9 cellular contexts compared by ENCODE assay signal in genomic region chr19:50719566-50719965, GRCh38. TPM values are rescaled to one million over a fixed set of nuclear protein-coding genes. Genes with fewer than 3 reads are reported as not detected.
A peak's percentile ranks its signal among the peaks of the same experiment; 100 is the strongest.
DNase-seq lines count a peak whose midpoint lies in the region; TF ChIP-seq lines count a peak whose summit lies in the region.
"Had no signal": no experiment of that assay in that cellular context is flagged by ENCODE, and none has a peak within 500 bp of the region (broad histone marks: within the 10 kb centered on the region; RNA-seq: fewer than 3 reads in every experiment).

Gene SHANK1, minus strand, starts transcription at chr19:50719802. Its CDS starts 2,883 bp downstream, at chr19:50716919.

- peak within 1 kb of the TSS; percentile 31 for H3K4me3 Mint-ChIP-seq in activated naive CD4-positive, alpha-beta T cell treated with anti-CD3 and anti-CD28 coated beads, Interleukin-2, amount 50 U/mL, for 24 hours

- H3K36me3 ChIP-seq in adipocyte (ENCODE audit: control insufficient read depth, insufficient read depth, low read length, severe bottlenecking): no peaks in the 10 kb centered on the region
- H3K36me3 ChIP-seq in tibial nerve: no peaks in the 10 kb centered on the region

- H3K27me3 ChIP-seq in adipocyte (replicated peaks; ENCODE audit: control insufficient read depth, insufficient read depth, low read length) (peaks cover 10% of the 10 kb centered on the region), tibial nerve (peaks cover 0 to 85% of the 10 kb centered on the region in 2 donors)

- no peak for DNase-seq in activated naive CD4-positive, alpha-beta T cell treated with Interleukin-2 at 50 U/mL for 16 hours
- DNase-seq in adipocyte (ENCODE audit: low read depth) (peak; percentile 49), left kidney (ENCODE audit: low read depth, low spot score) (peak; percentile 83), tibial nerve (ENCODE audit: low spot score in 2 of 2) (no peak), HUDEP-2 (lab: John Stamatoyannopoulos, UW; ENCODE audit: unreplicated experiment in 76 of 76) (no peak), DMS114 treated with DMSO at 0.1 percent for 48 hours (lab: John Stamatoyannopoulos, UW; ENCODE audit: unreplicated experiment) (no peak)
- DNase-seq in activated naive CD4-positive, alpha-beta T cell treated with anti-CD3 and anti-CD28 coated beads, Interleukin-2, amount 50 U/mL, for 16 hours: no peak
- DNase-seq: dermis blood vessel endothelial cell had no signal

- no peaks in the 10 kb centered on the region for H3K9me3 Mint-ChIP-seq in activated naive CD4-positive, alpha-beta T cell treated with anti-CD3 and anti-CD28 coated beads, Interleukin-2, amount 50 U/mL, for 24 hours

- H3K27ac Mint-ChIP-seq in activated naive CD4-positive, alpha-beta T cell treated with anti-CD3 and anti-CD28 coated beads, Interleukin-2, amount 50 U/mL, for 24 hours: no peak within 1 kb of the TSS

- H3K27me3 Mint-ChIP-seq in activated naive CD4-positive, alpha-beta T cell treated with anti-CD3 and anti-CD28 coated beads, Interleukin-2, amount 50 U/mL, for 24 hours: peaks cover 39% of the 10 kb centered on the region

- no peak within 1 kb of the TSS for H3K27ac ChIP-seq in tibial nerve

- TF ChIP-seq POLR2A in tibial nerve (IDR thresholded peaks at IDR 0.05): no peak

- H3K9me3 ChIP-seq in adipocyte (ENCODE audit: control insufficient read depth, low read length): no peaks in the 10 kb centered on the region
- H3K9me3 ChIP-seq in tibial nerve: no peaks in the 10 kb centered on the region

- H3K4me1 Mint-ChIP-seq in activated naive CD4-positive, alpha-beta T cell treated with anti-CD3 and anti-CD28 coated beads, Interleukin-2, amount 50 U/mL, for 24 hours: no peaks in the 10 kb centered on the region

- TF ChIP-seq EP300 in tibial nerve (IDR thresholded peaks at IDR 0.05): no peak

- WGBS in tibial nerve, 2 donors: 1 to 2% methylated on average over 21 to 29 of the region's 47 CpGs

- TF ChIP-seq CTCF in tibial nerve (IDR thresholded peaks at IDR 0.05): no peak

- no peaks in the 10 kb centered on the region for H3K36me3 Mint-ChIP-seq in activated naive CD4-positive, alpha-beta T cell treated with anti-CD3 and anti-CD28 coated beads, Interleukin-2, amount 50 U/mL, for 24 hours

- H3K9ac ChIP-seq in adipocyte (ENCODE audit: low read length): no peak within 1 kb of the TSS

- H3K4me3 ChIP-seq in adipocyte (ENCODE audit: low read length): no peak within 1 kb of the TSS
- peak within 1 kb of the TSS; percentile 2 to 51 (median 8) for H3K4me3 ChIP-seq in tibial nerve

- H3K4me1 ChIP-seq in adipocyte (ENCODE audit: control insufficient read depth, insufficient read depth, low read length) (peaks cover 19% of the 10 kb centered on the region), tibial nerve (peaks cover 0 to 40% (median 14%) of the 10 kb centered on the region in 4 donors)

RNA-seq across cellular contexts. Expression of gene SHANK1, which starts in this region (rescaled TPM):
- total RNA-seq in tibial nerve: 1 to 10 TPM in 1 of 4 donors, under 1 TPM in 2, not detected in 1; 0.21 to 3.3 (median 0.30) TPM

Comparison
In these comparisons a context has a peak if more than half of its experiments do, and no peak if none do; other contexts are left out.
1. DNase-seq: peak in adipocyte (single experiment) and left kidney (single experiment); none in activated naive CD4-positive, alpha-beta T cell treated with Interleukin-2 at 50 U/mL for 16 hours (single experiment), tibial nerve (0 of 2), HUDEP-2 (0 of 76), DMS114 treated with DMSO at 0.1 percent for 48 hours (single experiment) and activated naive CD4-positive, alpha-beta T cell treated with anti-CD3 and anti-CD28 coated beads, Interleukin-2, amount 50 U/mL, for 16 hours (single experiment).